In the genomic region with DNA sequence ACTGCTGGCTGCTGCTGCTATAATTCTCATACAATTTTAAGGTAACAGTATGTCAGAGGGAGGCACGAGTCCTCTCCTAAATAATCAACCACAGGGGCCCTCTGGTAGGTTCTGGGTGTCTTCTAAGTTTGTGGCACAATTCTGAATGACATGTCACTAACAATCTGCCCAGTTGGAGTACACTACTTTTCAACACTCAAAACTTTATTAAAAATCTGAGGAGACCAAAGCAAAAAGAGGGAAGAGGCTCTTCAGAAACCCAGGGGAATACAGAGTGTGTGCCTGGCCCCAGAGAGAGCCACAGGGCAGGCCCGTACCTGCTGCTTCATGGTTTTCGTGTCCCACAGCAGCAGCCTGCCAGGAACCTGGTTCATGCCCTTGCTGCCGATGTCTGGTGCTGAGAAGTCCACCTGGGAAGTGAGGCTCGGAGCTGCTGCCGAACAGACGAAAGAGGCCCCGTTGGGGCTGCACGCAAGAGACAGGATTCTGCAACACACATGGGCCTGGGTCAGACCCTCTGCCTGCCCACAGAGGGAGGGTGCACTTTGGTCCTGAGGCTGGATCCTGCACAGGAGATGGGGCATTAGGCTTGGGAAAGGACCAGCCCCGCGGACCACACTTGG, we compare ENCODE assay signal across 22 cellular contexts. TPM values are rescaled to one million over a fixed set of nuclear protein-coding genes. Genes with fewer than 3 reads are reported as not detected.
DNase-seq lines count a peak whose midpoint lies in the region; ATAC-seq, FAIRE-seq and TF ChIP-seq lines count a peak whose summit lies in the region.
"Had no signal": no experiment of that assay in that cellular context is flagged by ENCODE, and none has a peak within 500 bp of the region (broad histone marks: within the 10 kb centered on the region; RNA-seq: fewer than 3 reads in every experiment).

No MANE protein-coding gene starts in this region.

- ATAC-seq in HG03135 (IDR thresholded peaks at IDR 0.05; ENCODE audit: unreplicated experiment) = no peak

- H3K79me2 ChIP-seq in astrocyte (ENCODE audit: insufficient read depth, low read length) (no peaks in the 10 kb centered on the region), SK-N-SH (ENCODE audit: insufficient read depth) (no peaks in the 10 kb centered on the region)
- H3K79me2 ChIP-seq: parathyroid adenoma had no signal

- POLR2A ChIA-PET in SK-N-SH (lab: Yijun Ruan, JAX) = no interaction called here

- peak overlapping the region; percentile 53 for H3K4me2 ChIP-seq in astrocyte (ENCODE audit: low read length)
- H3K4me2 ChIP-seq in SK-N-SH = no peak overlapping the region

- no peak for TF ChIP-seq EP300 in SK-N-SH (IDR thresholded peaks at IDR 0.05; ENCODE audit: borderline replicate concordance in 1 of 2, low read depth in 1 of 2, low read length in 1 of 2)

- H3K36me3 Mint-ChIP-seq in HFFc6 (ENCODE audit: low read depth) = peaks cover 61% of the 10 kb centered on the region
- H3K36me3 Mint-ChIP-seq in astrocyte (ENCODE audit: low read depth, unreplicated experiment) = peaks cover 22% of the 10 kb centered on the region

- CTCF ChIA-PET in SK-N-SH (lab: Yijun Ruan, JAX) = interaction anchor here (1.3 kb wide), 1 partner anchor 11 kb away, joined by 3 read pairs; no protein-coding TSS in a partner anchor

- H3K9ac ChIP-seq in astrocyte (ENCODE audit: low read length) (peak overlapping the region; percentile 44), SK-N-SH (no peak overlapping the region)
- H3K9ac ChIP-seq: parathyroid adenoma had no signal

- no peak for TF ChIP-seq RAD21 in SK-N-SH (IDR thresholded peaks at IDR 0.05; ENCODE audit: low read length)

- peaks cover 23% of the 10 kb centered on the region for H3K4me1 ChIP-seq in astrocyte (ENCODE audit: insufficient read depth, low read length)
- peaks cover 3 to 64% (median 28%) of the 10 kb centered on the region in 3 donors for H3K4me1 ChIP-seq in esophagus squamous epithelium
- H3K4me1 ChIP-seq in prostate gland (replicated peaks) = no peaks in the 10 kb centered on the region
- peaks cover 0 to 10% of the 10 kb centered on the region in 2 experiments; a peak in 2 of 4 replicates for H3K4me1 ChIP-seq in SK-N-SH (ENCODE audit: control insufficient read depth in 1 of 2, insufficient read depth in 2 of 2, low read depth in 1 of 2, low read length in 1 of 2)
- H3K4me1 ChIP-seq: parathyroid adenoma had no signal

- H3K4me3 ChIP-seq in astrocyte (ENCODE audit: insufficient read depth, low read depth, low read length) = no peak overlapping the region
- H3K4me3 ChIP-seq in esophagus squamous epithelium = no peak overlapping the region
- H3K4me3 ChIP-seq in prostate gland = no peak overlapping the region
- H3K4me3 ChIP-seq in SK-N-SH (ENCODE audit: low read depth in 2 of 2, low read length in 1 of 2) = no peak overlapping the region
- H3K4me3 ChIP-seq: SK-N-MC had no signal

- no peaks in the 10 kb centered on the region for H3F3A ChIP-seq in SK-N-SH (replicated peaks; ENCODE audit: insufficient read depth)

- intact Hi-C loops in esophagus squamous epithelium (cut with DNase I) (no loop called here), prostate gland (cut with DNase I) (no loop called here)

- no peaks in the 10 kb centered on the region; the same call in none of the 2 replicates for H3K27me3 Mint-ChIP-seq in HFFc6 (ENCODE audit: insufficient read depth)
- no peaks in the 10 kb centered on the region for H3K27me3 Mint-ChIP-seq in astrocyte (ENCODE audit: low read depth, unreplicated experiment)

- WGBS in esophagus squamous epithelium, 2 donors = 44 to 55% methylated on average over 6 to 7 of the region's 11 CpGs
- WGBS in prostate gland = 62% methylated on average over 11 of the region's 11 CpGs
- 84% methylated on average over 5 of the region's 11 CpGs for WGBS in SK-N-SH (ENCODE audit: low lambda C conversion rate)

- H3K9me3 ChIP-seq in astrocyte (ENCODE audit: insufficient read depth, low read depth, low read length) = no peaks in the 10 kb centered on the region
- H3K9me3 ChIP-seq in esophagus squamous epithelium = no peaks in the 10 kb centered on the region
- no peaks in the 10 kb centered on the region for H3K9me3 ChIP-seq in prostate gland
- H3K9me3 ChIP-seq in SK-N-SH = no peaks in the 10 kb centered on the region

- peak overlapping the region; percentile 1 for H2AFZ ChIP-seq in astrocyte (ENCODE audit: low read depth, low read length)
- H2AFZ ChIP-seq in SK-N-SH (ENCODE audit: low read depth) = no peak overlapping the region
- H2AFZ ChIP-seq: parathyroid adenoma had no signal

- H4K20me1 ChIP-seq in astrocyte (ENCODE audit: insufficient read depth, low read length) (no peaks in the 10 kb centered on the region), SK-N-SH (ENCODE audit: insufficient read depth) (no peaks in the 10 kb centered on the region)

- H3K9me2 ChIP-seq in SK-N-SH = no peaks in the 10 kb centered on the region

- no peak for TF ChIP-seq CTCF in HFFc6 (IDR thresholded peaks at IDR 0.05)
- no peak for TF ChIP-seq CTCF in astrocyte (IDR thresholded peaks at IDR 0.05; ENCODE audit: insufficient read depth, low read depth, low read length)
- TF ChIP-seq CTCF in esophagus squamous epithelium (IDR thresholded peaks at IDR 0.05) = no peak
- no peak for TF ChIP-seq CTCF in prostate gland (IDR thresholded peaks at IDR 0.05)
- TF ChIP-seq CTCF in SK-N-SH (IDR thresholded peaks at IDR 0.05) = no peak

- TF ChIP-seq POLR2A in esophagus squamous epithelium (IDR thresholded peaks at IDR 0.05) (no peak), prostate gland (IDR thresholded peaks at IDR 0.05) (no peak)

- H3K9me3 Mint-ChIP-seq in HFFc6 (no peaks in the 10 kb centered on the region), astrocyte (ENCODE audit: unreplicated experiment) (no peaks in the 10 kb centered on the region)

- H3K27ac Mint-ChIP-seq in HFFc6 = peak overlapping the region; percentile 96
- H3K27ac Mint-ChIP-seq in astrocyte (ENCODE audit: unreplicated experiment) = no peak overlapping the region

- no peak for FAIRE-seq in astrocyte (lab: Jason Lieb, UNC)
- FAIRE-seq: endometrium had no signal

- H3K4me1 Mint-ChIP-seq in HFFc6 (ENCODE audit: low read depth) (peaks cover 56% of the 10 kb centered on the region), astrocyte (ENCODE audit: low read depth, unreplicated experiment) (peaks cover 25% of the 10 kb centered on the region)

- H3K4me3 Mint-ChIP-seq in HFFc6 (peak overlapping the region; percentile 71), astrocyte (ENCODE audit: unreplicated experiment) (no peak overlapping the region)

- DNase-seq in HFFc6 (no peak), astrocyte (ENCODE audit: low read depth) (no peak), esophagus squamous epithelium (lab: John Stamatoyannopoulos, UW) (no peak), prostate gland (ENCODE audit: low spot score) (peak; percentile 32), HCEC 1CT (no peak), SK-N-SH (no peak)
- DNase-seq: activated CD4-positive, CD25-positive, alpha-beta regulatory T cell treated with anti-CD3 and anti-CD28 coated beads, Interleukin-2, amount 50 U/mL, for 72 hours; AML-193; glutamatergic neuron; NCI-H1436 treated with DMSO at 0.1 percent for 48 hours; NCI-H774; OCI-M1; stimulated activated CD4-positive, alpha-beta T cell treated with anti-CD3 and anti-CD28 coated beads, Interleukin-4, amount 100 ng/mL, for 1 hour; substantia nigra; T1000 had no signal

- H3K36me3 ChIP-seq in astrocyte (ENCODE audit: insufficient read depth, low read length) (peaks cover 10% of the 10 kb centered on the region), esophagus squamous epithelium (peaks cover 32 to 100% (median 43%) of the 10 kb centered on the region in 3 donors), prostate gland (peaks cover 8 to 16% of the 10 kb centered on the region in 2 donors), SK-N-SH (replicated peaks in 1 of 2; ENCODE audit: control insufficient read depth in 1 of 2, insufficient read depth in 2 of 2, low read length in 1 of 2) (peaks cover 0 to 34% of the 10 kb centered on the region in 2 experiments)

- H3K27me3 ChIP-seq in astrocyte (ENCODE audit: insufficient read depth, low read length) (no peaks in the 10 kb centered on the region), esophagus squamous epithelium (no peaks in the 10 kb centered on the region), prostate gland (replicated peaks; ENCODE audit: insufficient read depth) (no peaks in the 10 kb centered on the region), SK-N-SH (ENCODE audit: insufficient read depth) (no peaks in the 10 kb centered on the region)

- H3K27ac ChIP-seq in astrocyte (ENCODE audit: low read depth, low read length) (peak overlapping the region; percentile 72), esophagus squamous epithelium (peak overlapping the region; percentile 40 to 63 (median 50)), prostate gland (peak overlapping the region in 1 of 2 donors; percentile 24), SK-N-SH (ENCODE audit: low read depth in 2 of 2, low read length in 1 of 2) (no peak overlapping the region)
- H3K27ac ChIP-seq: parathyroid adenoma had no signal

RNA-seq across cellular contexts. Expression of gene WDR91, which starts 18.3 kb away (rescaled TPM):
- 10 to 100 TPM in 4 of 6 experiments, 1 to 10 TPM in 2; 7.5 to 12.4 (median 10.4) TPM for total RNA-seq in HFFc6 (2021; fragmentation: NEBNext Ultra II Directional; extraction: Animal tissue kit (Norgen Biotek cat#: 25700))
- total RNA-seq in astrocyte = 5.5 and 6.6 TPM in 2 replicates
- total RNA-seq in esophagus squamous epithelium = 10 to 100 TPM; 19.6 to 29.0 (median 24.3) TPM
- 10 to 100 TPM; 13.6 to 49.1 TPM for total RNA-seq in prostate gland
- polyA plus RNA-seq in SK-N-SH (2012; rRNA removed) = 8.4 and 8.9 TPM in 2 replicates
- 2.8 and 4.0 TPM in 2 replicates for polyA plus RNA-seq in SK-N-SH (2012; cell fraction: cytosol; rRNA removed)
- 42.2 and 42.4 TPM in 2 replicates for polyA plus RNA-seq in SK-N-SH (2012; cell fraction: nucleus; rRNA removed)

RNA-seq across cellular contexts. Expression of gene CYREN, which starts 22.5 kb away (rescaled TPM):
- total RNA-seq in HFFc6 (2021; fragmentation: NEBNext Ultra II Directional; extraction: Animal tissue kit (Norgen Biotek cat#: 25700)) = 10 to 100 TPM; 26.4 to 32.8 (median 30.0) TPM
- total RNA-seq in astrocyte (31.0 and 33.7 TPM in 2 replicates), esophagus squamous epithelium (10 to 100 TPM; 19.0 to 53.8 (median 35.4) TPM), prostate gland (10 to 100 TPM; 44.5 to 53.6 TPM)
- 53.4 and 60.6 TPM in 2 replicates for polyA plus RNA-seq in SK-N-SH (2012; rRNA removed)
- polyA plus RNA-seq in SK-N-SH (2012; cell fraction: cytosol; rRNA removed) = 44.4 and 56.2 TPM in 2 replicates
- 39.5 and 39.9 TPM in 2 replicates for polyA plus RNA-seq in SK-N-SH (2012; cell fraction: nucleus; rRNA removed)

RNA-seq across cellular contexts. Expression of gene STRA8, which starts 40.6 kb away (rescaled TPM):
- not detected for total RNA-seq in HFFc6 (2021; fragmentation: NEBNext Ultra II Directional; extraction: Animal tissue kit (Norgen Biotek cat#: 25700))
- total RNA-seq in astrocyte (not detected in 2 replicates), esophagus squamous epithelium (not detected), prostate gland (not detected)
- not detected in 2 replicates for polyA plus RNA-seq in SK-N-SH (2012; rRNA removed)
- not detected in 2 replicates for polyA plus RNA-seq in SK-N-SH (2012; cell fraction: cytosol; rRNA removed)
- polyA plus RNA-seq in SK-N-SH (2012; cell fraction: nucleus; rRNA removed) = not detected in 2 replicates
- total RNA-seq: HT-29, LHCN-M2, myocyte had no signal

RNA-seq across cellular contexts. Expression of gene TMEM140, which starts 45.2 kb away (rescaled TPM):
- 1 to 10 TPM in 4 of 6 experiments, under 1 TPM in 2; 0.47 to 2.2 (median 1.6) TPM for total RNA-seq in HFFc6 (2021; fragmentation: NEBNext Ultra II Directional; extraction: Animal tissue kit (Norgen Biotek cat#: 25700))
- 0.27 and 0.62 TPM in 2 replicates for total RNA-seq in astrocyte
- 1 to 10 TPM in 3 of 4 donors, under 1 TPM in 1; 0.57 to 9.5 (median 5.2) TPM for total RNA-seq in esophagus squamous epithelium
- total RNA-seq in prostate gland = 10 to 100 TPM in 1 of 2 donors, 1 to 10 TPM in 1; 8.2 to 14.6 TPM
- 0.10 and 0.12 TPM in 2 replicates for polyA plus RNA-seq in SK-N-SH (2012; rRNA removed)
- 0.06 and 0.13 TPM in 2 replicates for polyA plus RNA-seq in SK-N-SH (2012; cell fraction: cytosol; rRNA removed)
- polyA plus RNA-seq in SK-N-SH (2012; cell fraction: nucleus; rRNA removed) = 0.04 and 0.06 TPM in 2 replicates

Comparison
In these comparisons a context has a peak if more than half of its experiments do, and no peak if none do; other contexts are left out.
1. H3K27ac ChIP-seq: peak in astrocyte (single experiment) and esophagus squamous epithelium (4 of 4); none in SK-N-SH (0 of 2).